Comparison of ENCODE assay signal across 33 cellular contexts in genomic region chr11:135035282-135035681, GRCh38.
A peak's percentile ranks its signal among the peaks of the same experiment; 100 is the strongest.
DNase-seq lines count a peak whose midpoint lies in the region; TF ChIP-seq lines count a peak whose summit lies in the region.
"Had no signal": no experiment of that assay in that cellular context is flagged by ENCODE, and none has a peak within 500 bp of the region (broad histone marks: within the 10 kb centered on the region; RNA-seq: fewer than 3 reads in every experiment).

No MANE protein-coding gene starts in this region.

- peaks cover 1% of the 10 kb centered on the region for H3K27me3 Mint-ChIP-seq in glutamatergic neuron (ENCODE audit: unreplicated experiment)
- H3K27me3 Mint-ChIP-seq: B cell; CD4-positive, CD25-positive, alpha-beta regulatory T cell had no signal

- H3K4me3 Mint-ChIP-seq in glutamatergic neuron (ENCODE audit: unreplicated experiment) = no peak overlapping the region
- H3K4me3 Mint-ChIP-seq: B cell; CD14-positive monocyte; CD4-positive, alpha-beta memory T cell; CD4-positive, alpha-beta T cell; CD4-positive, CD25-positive, alpha-beta regulatory T cell; CD8-positive, alpha-beta memory T cell; CD8-positive, alpha-beta T cell had no signal

- H3K36me3 Mint-ChIP-seq in glutamatergic neuron (ENCODE audit: unreplicated experiment) = peaks cover 6% of the 10 kb centered on the region
- H3K36me3 Mint-ChIP-seq: CD14-positive monocyte; CD4-positive, alpha-beta memory T cell; CD4-positive, CD25-positive, alpha-beta regulatory T cell; CD8-positive, alpha-beta memory T cell; CD8-positive, alpha-beta T cell had no signal

- no peaks in the 10 kb centered on the region for H3K9me3 Mint-ChIP-seq in glutamatergic neuron (ENCODE audit: unreplicated experiment)
- H3K9me3 Mint-ChIP-seq: CD4-positive, alpha-beta T cell; CD8-positive, alpha-beta T cell had no signal

- H3K4me1 ChIP-seq in HEK293 (ENCODE audit: control insufficient read depth, insufficient read depth, low read length) (no peaks in the 10 kb centered on the region), esophagus muscularis mucosa (no peaks in the 10 kb centered on the region), esophagus squamous epithelium (no peaks in the 10 kb centered on the region)
- H3K4me1 ChIP-seq: A549, BE2C, Caco-2 had no signal

- intact Hi-C loops in esophagus muscularis mucosa (cut with DNase I) (no loop called here), posterior vena cava (cut with DNase I) (no loop called here), esophagus squamous epithelium (cut with DNase I) (no loop called here)

- DNase-seq in esophagus muscularis mucosa (ENCODE audit: extremely low spot score) = peak; percentile 34
- DNase-seq in glutamatergic neuron = no peak
- no peak for DNase-seq in posterior vena cava (ENCODE audit: low spot score)
- no peak for DNase-seq in esophagus squamous epithelium (lab: John Stamatoyannopoulos, UW)
- no peak for DNase-seq in hypothalamus (lab: John Stamatoyannopoulos, UW)
- DNase-seq: 8988T; ACHN; AML-193; BE2C; C1 segment of cervical spinal cord; Caco-2; Calu3; CD4-positive, alpha-beta memory T cell; CD4-positive, alpha-beta T cell; CD4-positive, CD25-positive, alpha-beta regulatory T cell; CD8-positive, alpha-beta memory T cell; CD8-positive, alpha-beta T cell; COR-L47; DMS 273 treated with DMSO at 0.1 percent for 48 hours; DMS153; DMS53; DMS79; DMS79 treated with DMSO at 0.1 percent for 48 hours; DND-41; EL had no signal

- H3K36me3 ChIP-seq in HEK293 (ENCODE audit: control insufficient read depth in 2 of 2, insufficient read depth in 1 of 2, low read length in 2 of 2) = no peaks in the 10 kb centered on the region
- H3K36me3 ChIP-seq in esophagus muscularis mucosa = no peaks in the 10 kb centered on the region
- H3K36me3 ChIP-seq in esophagus squamous epithelium = no peaks in the 10 kb centered on the region
- H3K36me3 ChIP-seq: BE2C; BLaER1; BLaER1 treated with 17β-estradiol and CSF1 and Interleukin-3, amounts not matched to agents 10 nM and 100 nM had no signal

- no peak for TF ChIP-seq EP300 in esophagus muscularis mucosa (IDR thresholded peaks at IDR 0.05)

- 83% methylated on average over 3 of the region's 3 CpGs for WGBS in esophagus muscularis mucosa
- 79 to 85% methylated on average over 3 of the region's 3 CpGs for WGBS in esophagus squamous epithelium, 2 donors

- POLR2A ChIA-PET in HEK293 (lab: Yijun Ruan, JAX) = no interaction called here

- H3K9me3 ChIP-seq in HEK293 (ENCODE audit: control insufficient read depth, insufficient read depth, low read depth, low read length) = no peaks in the 10 kb centered on the region
- H3K9me3 ChIP-seq in esophagus muscularis mucosa = no peaks in the 10 kb centered on the region
- peaks cover 0 to 5% (median 0%) of the 10 kb centered on the region in 3 donors for H3K9me3 ChIP-seq in esophagus squamous epithelium
- H3K9me3 ChIP-seq: A549; BE2C; BLaER1; BLaER1 treated with 17β-estradiol and CSF1 and Interleukin-3, amounts not matched to agents 10 nM and 100 nM; Caco-2 had no signal

- H3K4me1 Mint-ChIP-seq in glutamatergic neuron (ENCODE audit: low read depth, unreplicated experiment) = no peaks in the 10 kb centered on the region
- H3K4me1 Mint-ChIP-seq: B cell; CD14-positive monocyte; CD4-positive, alpha-beta memory T cell; CD4-positive, CD25-positive, alpha-beta regulatory T cell; CD8-positive, alpha-beta memory T cell had no signal

- no peak for TF ChIP-seq CTCF in HEK293 (tag by site-specific recombination; IDR thresholded peaks at IDR 0.05)
- TF ChIP-seq CTCF in esophagus muscularis mucosa (IDR thresholded peaks at IDR 0.05) = no peak
- no peak for TF ChIP-seq CTCF in glutamatergic neuron (IDR thresholded peaks at IDR 0.05; ENCODE audit: partially characterized antibody, unreplicated experiment)
- no peak for TF ChIP-seq CTCF in esophagus squamous epithelium (IDR thresholded peaks at IDR 0.05)

- H3K4me3 ChIP-seq in HEK293 (ENCODE audit: low read depth, low read length) (no peak overlapping the region), esophagus muscularis mucosa (no peak overlapping the region), esophagus squamous epithelium (no peak overlapping the region)
- H3K4me3 ChIP-seq: A549; BLaER1; BLaER1 treated with 17β-estradiol and CSF1 and Interleukin-3, amounts not matched to agents 10 nM and 100 nM had no signal

- CTCF ChIA-PET in HEK293 (lab: Yijun Ruan, JAX) = no interaction called here

- no peak for TF ChIP-seq POLR2A in esophagus muscularis mucosa (IDR thresholded peaks at IDR 0.05; ENCODE audit: low read depth)
- TF ChIP-seq POLR2A in esophagus squamous epithelium (IDR thresholded peaks at IDR 0.05) = no peak

- H3K27ac Mint-ChIP-seq in glutamatergic neuron (ENCODE audit: unreplicated experiment) = peak overlapping the region; percentile 9
- H3K27ac Mint-ChIP-seq: B cell; CD14-positive monocyte; CD4-positive, alpha-beta memory T cell; CD4-positive, alpha-beta T cell; CD4-positive, CD25-positive, alpha-beta regulatory T cell; CD8-positive, alpha-beta memory T cell; CD8-positive, alpha-beta T cell had no signal

- peaks cover 0 to 74% (median 0%) of the 10 kb centered on the region in 4 donors for H3K27me3 ChIP-seq in esophagus muscularis mucosa
- H3K27me3 ChIP-seq in esophagus squamous epithelium = peaks cover 0 to 4% (median 0%) of the 10 kb centered on the region in 4 donors
- H3K27me3 ChIP-seq: BE2C; BLaER1; BLaER1 treated with 17β-estradiol and CSF1 and Interleukin-3, amounts not matched to agents 10 nM and 100 nM had no signal

- H3K27ac ChIP-seq in HEK293 (ENCODE audit: extremely low read depth, low read depth, low read length) (no peak overlapping the region), esophagus muscularis mucosa (replicated peaks in 1 of 4) (no peak overlapping the region), esophagus squamous epithelium (no peak overlapping the region)
- H3K27ac ChIP-seq: 22Rv1; A549; BLaER1; BLaER1 treated with 17β-estradiol and CSF1 and Interleukin-3, amounts not matched to agents 10 nM and 100 nM; C4-2B had no signal

TF ChIP-seq in HEK293, 187 proteins besides CTCF, POLR2A, EP300 and RAD21:
- TF ChIP-seq ZBTB17 (tag by site-specific recombination; IDR thresholded peaks at IDR 0.05) = peak; percentile 92
- TF ChIP-seq ZNF639 (tag by site-specific recombination; IDR thresholded peaks at IDR 0.05) = no peak
- TF ChIP-seq ZNF366 (tag by site-specific recombination; conservative IDR thresholded peaks at IDR 0.05) = peak; percentile 97
TF ChIP-seq in HEK293: peak in this region for 2.
